ENCODE assay signal across 11 cellular contexts in the genomic region with DNA sequence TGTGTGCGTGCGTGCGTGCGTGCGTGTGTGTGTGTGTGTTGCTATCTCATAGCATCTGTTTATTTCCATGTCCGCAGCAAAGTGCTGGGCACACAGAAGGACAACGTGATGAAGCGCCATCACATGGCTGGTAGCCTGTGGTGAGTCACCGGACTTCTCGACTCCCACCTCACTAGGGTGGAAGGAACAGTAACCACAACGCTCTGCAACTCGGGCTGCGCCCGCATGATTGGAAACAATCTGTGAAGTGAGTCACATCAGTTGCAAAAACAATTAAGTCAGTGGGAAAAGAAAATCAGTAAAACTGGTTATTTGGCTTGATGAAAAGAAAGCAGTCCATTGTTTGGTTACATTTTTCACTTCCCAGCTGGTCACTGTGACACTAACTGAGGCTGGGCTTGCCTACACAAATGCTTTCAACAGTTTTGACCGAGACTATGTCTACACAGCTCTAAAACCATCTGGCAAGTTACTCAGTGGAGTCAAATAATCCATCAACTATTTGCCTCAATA.
DNase-seq lines count a peak whose midpoint lies in the region; ATAC-seq and TF ChIP-seq lines count a peak whose summit lies in the region.
"Had no signal": no experiment of that assay in that cellular context is flagged by ENCODE, and none has a peak within 500 bp of the region (broad histone marks: within the 10 kb centered on the region; RNA-seq: fewer than 3 reads in every experiment).

No MANE protein-coding gene starts in this region.

- H3K4me3 ChIP-seq in AG04450 (ENCODE audit: low read depth, low read length): no peak overlapping the region
- no peak overlapping the region for H3K4me3 ChIP-seq in mammary epithelial cell (replicated peaks in 1 of 3; ENCODE audit: insufficient read depth in 1 of 3, low read depth in 2 of 3, low read length in 3 of 3)
- H3K4me3 ChIP-seq in lung: no peak overlapping the region
- H3K4me3 ChIP-seq in MM.1S (ENCODE audit: low read length): no peak overlapping the region
- H3K4me3 ChIP-seq: BLaER1 treated with 17β-estradiol and CSF1 and Interleukin-3, amounts not matched to agents 10 nM and 100 nM had no signal

- no peaks in the 10 kb centered on the region for H3K4me1 Mint-ChIP-seq in stimulated activated naive B cell treated with anti-CD40 and anti-IgM and Interleukin-4, amounts not matched to agents 10 μg/mL and 1 μg/mL and 100 μg/mL, for 72 hours

- H3K27ac Mint-ChIP-seq in stimulated activated naive B cell treated with anti-CD40 and anti-IgM and Interleukin-4, amounts not matched to agents 10 μg/mL and 1 μg/mL and 100 μg/mL, for 72 hours: no peak overlapping the region

- 15% methylated on average over 15 of the region's 15 CpGs for WGBS in mammary epithelial cell (ENCODE audit: low coverage, missing lambda C conversion rate)
- 77 to 83% methylated on average over 15 of the region's 15 CpGs for WGBS in lung, 2 donors

- peak overlapping the region; percentile 75 for H2AFZ ChIP-seq in mammary epithelial cell (ENCODE audit: low read depth, low read length)
- no peak overlapping the region for H2AFZ ChIP-seq in MM.1S (ENCODE audit: low read length)

- intact Hi-C loops in mammary epithelial cell (cut with micrococcal nuclease): no loop called here

- H3F3A ChIP-seq in MM.1S (ENCODE audit: insufficient read depth, low read length): peaks cover 5% of the 10 kb centered on the region; the same call in 1 of the 2 replicates

- CTCF ChIA-PET in AG04450 (lab: Charles Lee): no interaction called here
- CTCF ChIA-PET in mammary epithelial cell (lab: Charles Lee; ENCODE audit: low non-redundant PET): no interaction called here

- H3K4me1 ChIP-seq in mammary epithelial cell (ENCODE audit: insufficient read depth, low read length): peaks cover 21% of the 10 kb centered on the region
- H3K4me1 ChIP-seq in lung (ENCODE audit: control insufficient read depth in 2 of 2, insufficient read depth in 2 of 2, low read length in 2 of 2): no peaks in the 10 kb centered on the region
- H3K4me1 ChIP-seq in MM.1S (ENCODE audit: low read length): peaks cover 10% of the 10 kb centered on the region

- H3K4me2 ChIP-seq in mammary epithelial cell (ENCODE audit: insufficient read depth, low read depth, low read length) (peak overlapping the region; percentile 59), MM.1S (ENCODE audit: low read depth, low read length) (no peak overlapping the region)

- H3K79me2 ChIP-seq in mammary epithelial cell (ENCODE audit: insufficient read depth, low read length): no peaks in the 10 kb centered on the region
- H3K79me2 ChIP-seq in MM.1S (ENCODE audit: low read length): no peaks in the 10 kb centered on the region

- H3K27me3 ChIP-seq in AG04450 (ENCODE audit: control insufficient read depth, insufficient read depth, low read length) (peaks cover 2% of the 10 kb centered on the region), mammary epithelial cell (ENCODE audit: insufficient read depth, low read length) (no peaks in the 10 kb centered on the region), lung (ENCODE audit: control insufficient read depth, insufficient read depth) (no peaks in the 10 kb centered on the region), MM.1S (replicated peaks; ENCODE audit: insufficient read depth, low read length) (no peaks in the 10 kb centered on the region)

- DNase-seq in AG04450 (ENCODE audit: low read depth, low spot score): peak; percentile 89
- DNase-seq in LHCN-M2 (ENCODE audit: low read depth): peak; percentile 100
- peak; percentile 100 for DNase-seq in mammary epithelial cell
- DNase-seq in lung (ENCODE audit: low spot score): no peak
- no peak for DNase-seq in MM.1S
- no peak for DNase-seq in stimulated activated naive B cell treated with anti-CD40 and anti-IgM and Interleukin-4, amounts not matched to agents 10 μg/mL and 1 μg/mL and 100 μg/mL, for 72 hours
- DNase-seq in NCI-H2081 (lab: John Stamatoyannopoulos, UW): no peak
- DNase-seq: activated naive CD4-positive, alpha-beta T cell treated with anti-CD3 and anti-CD28 coated beads, Interleukin-2, amount 50 U/mL, for 16 hours; stimulated activated CD4-positive, alpha-beta T cell treated with anti-CD3 and anti-CD28 coated beads, Interleukin-1b, Interleukin-23, amount 100 ng/mL, for 48 hours had no signal

- no peak overlapping the region for H3K4me3 Mint-ChIP-seq in stimulated activated naive B cell treated with anti-CD40 and anti-IgM and Interleukin-4, amounts not matched to agents 10 μg/mL and 1 μg/mL and 100 μg/mL, for 72 hours

- peak; percentile 13 for ATAC-seq in lung (ENCODE audit: insufficient read depth, low FRiP score)
- no peak for ATAC-seq in GM21515 (IDR thresholded peaks at IDR 0.05; ENCODE audit: unreplicated experiment)
- ATAC-seq in stimulated activated naive B cell treated with anti-CD40 and anti-IgM and Interleukin-4, amounts not matched to agents 10 μg/mL and 1 μg/mL and 100 μg/mL, for 72 hours (replicated peaks): no peak

- in situ Hi-C loops in mammary epithelial cell (cut with MboI; ENCODE audit: low sequenced_read_pairs in 2 of 2): no loop called here

- no peaks in the 10 kb centered on the region for H3K9me2 ChIP-seq in MM.1S (replicated peaks; ENCODE audit: insufficient read depth, low read length)

- H3K27me3 Mint-ChIP-seq in stimulated activated naive B cell treated with anti-CD40 and anti-IgM and Interleukin-4, amounts not matched to agents 10 μg/mL and 1 μg/mL and 100 μg/mL, for 72 hours: peaks cover 0 to 5% of the 10 kb centered on the region in 2 donors

- no peaks in the 10 kb centered on the region for H4K20me1 ChIP-seq in mammary epithelial cell (ENCODE audit: insufficient read depth, low read length)
- no peaks in the 10 kb centered on the region for H4K20me1 ChIP-seq in MM.1S (ENCODE audit: insufficient read depth, low read length)
- H4K20me1 ChIP-seq: BLaER1 treated with 17β-estradiol and CSF1 and Interleukin-3, amounts not matched to agents 10 nM and 100 nM had no signal

- POLR2A ChIA-PET in AG04450 (lab: Yijun Ruan, JAX): interaction anchor here (0.7 kb wide), 1 partner anchor 12 kb away, joined by 3 read pairs; no protein-coding TSS in a partner anchor

- BruUV-seq in mammary epithelial cell (replicated peaks; lab: Mats Ljungman, UMichigan): no TSS peak

- no peaks in the 10 kb centered on the region for H3K36me3 ChIP-seq in mammary epithelial cell (ENCODE audit: insufficient read depth, low read length)
- no peaks in the 10 kb centered on the region for H3K36me3 ChIP-seq in lung (ENCODE audit: control insufficient read depth in 2 of 2, insufficient read depth in 2 of 2, low read length in 2 of 2)
- no peaks in the 10 kb centered on the region for H3K36me3 ChIP-seq in MM.1S (replicated peaks; ENCODE audit: insufficient read depth, low read length)
- H3K36me3 ChIP-seq: BLaER1 treated with 17β-estradiol and CSF1 and Interleukin-3, amounts not matched to agents 10 nM and 100 nM had no signal

- TF ChIP-seq CTCF in AG04450 (IDR thresholded peaks at IDR 0.05; ENCODE audit: low read depth, low read length) (no peak), mammary epithelial cell (conservative IDR thresholded peaks at IDR 0.05 in 1 of 2, IDR thresholded peaks at IDR 0.05 in 1 of 2; ENCODE audit: extremely low read depth in 1 of 2, insufficient read depth in 1 of 2, low read depth in 1 of 2, low read length in 2 of 2) (peak in 1 of 2 donors; percentile 2), lung (IDR thresholded peaks at IDR 0.05; ENCODE audit: control extremely low read depth, extremely low read depth) (no peak), MM.1S (IDR thresholded peaks at IDR 0.05; ENCODE audit: low read length) (no peak)

- H3K9ac ChIP-seq in mammary epithelial cell (ENCODE audit: insufficient read depth, low read length) (peak overlapping the region; percentile 61), MM.1S (ENCODE audit: low read length) (no peak overlapping the region)

- H3K27ac ChIP-seq in AG04450 (ENCODE audit: low read depth, low read length): peak overlapping the region; percentile 62
- peak overlapping the region; percentile 98 for H3K27ac ChIP-seq in mammary epithelial cell (ENCODE audit: insufficient read depth, low read depth, low read length)
- no peak overlapping the region for H3K27ac ChIP-seq in lung (ENCODE audit: low read depth in 1 of 2, low read length in 1 of 2)
- no peak overlapping the region for H3K27ac ChIP-seq in MM.1S (ENCODE audit: low read length)

- no peaks in the 10 kb centered on the region for H3K9me3 ChIP-seq in AG04450 (ENCODE audit: control insufficient read depth, insufficient read depth, low read length)
- H3K9me3 ChIP-seq in mammary epithelial cell (replicated peaks; ENCODE audit: insufficient read depth, low read length): no peaks in the 10 kb centered on the region
- peaks cover 0 to 2% of the 10 kb centered on the region in 2 donors for H3K9me3 ChIP-seq in lung (ENCODE audit: control insufficient read depth in 2 of 2, insufficient read depth in 1 of 2, low read length in 1 of 2)
- no peaks in the 10 kb centered on the region for H3K9me3 ChIP-seq in MM.1S (replicated peaks; ENCODE audit: insufficient read depth, low read length)
- H3K9me3 ChIP-seq: BLaER1 treated with 17β-estradiol and CSF1 and Interleukin-3, amounts not matched to agents 10 nM and 100 nM had no signal

- H3K9me3 Mint-ChIP-seq in stimulated activated naive B cell treated with anti-CD40 and anti-IgM and Interleukin-4, amounts not matched to agents 10 μg/mL and 1 μg/mL and 100 μg/mL, for 72 hours: peaks cover 3 to 7% of the 10 kb centered on the region in 2 donors

- dilution Hi-C loops in mammary epithelial cell (cut with HindIII; ENCODE audit: low sequenced_read_pairs): no loop called here

- no peaks in the 10 kb centered on the region for H3K36me3 Mint-ChIP-seq in stimulated activated naive B cell treated with anti-CD40 and anti-IgM and Interleukin-4, amounts not matched to agents 10 μg/mL and 1 μg/mL and 100 μg/mL, for 72 hours

Comparison
In these comparisons a context has a peak if more than half of its experiments do, and no peak if none do; other contexts are left out.
1. DNase-seq: peak in AG04450 (single experiment), LHCN-M2 (single experiment) and mammary epithelial cell (single experiment); none in lung (single experiment), MM.1S (single experiment), stimulated activated naive B cell treated with anti-CD40 and anti-IgM and Interleukin-4, amounts not matched to agents 10 μg/mL and 1 μg/mL and 100 μg/mL, for 72 hours (single experiment) and NCI-H2081 (0 of 2).
2. H3K27ac ChIP-seq: peak in AG04450 (single experiment) and mammary epithelial cell (single experiment); none in lung (0 of 2) and MM.1S (single experiment).